23 cellular contexts compared by ENCODE assay signal in genomic region chr16:78744796-78745464, GRCh38.
DNase-seq lines count a peak whose midpoint lies in the region; ATAC-seq, FAIRE-seq and TF ChIP-seq lines count a peak whose summit lies in the region.
"Had no signal": no experiment of that assay in that cellular context is flagged by ENCODE, and none has a peak within 500 bp of the region (broad histone marks: within the 10 kb centered on the region; RNA-seq: fewer than 3 reads in every experiment).

No MANE protein-coding gene starts in this region.

- no peak for TF ChIP-seq POLR2A in sigmoid colon (IDR thresholded peaks at IDR 0.05)

- 49 to 63% methylated on average over 5 of the region's 5 CpGs for WGBS in sigmoid colon, 2 donors

- H3K27me3 Mint-ChIP-seq in CD4-positive, alpha-beta T cell, result no peaks in the 10 kb centered on the region
- no peaks in the 10 kb centered on the region for H3K27me3 Mint-ChIP-seq in naive thymus-derived CD8-positive, alpha-beta T cell
- no peaks in the 10 kb centered on the region for H3K27me3 Mint-ChIP-seq in T-helper 17 cell
- H3K27me3 Mint-ChIP-seq: activated CD8-positive, alpha-beta memory T cell treated with anti-CD3 and anti-CD28 coated beads, Interleukin-2, amount 10 ng/mL, durations not matched to agents 7 days and 5 days; activated naive CD8-positive, alpha-beta T cell treated with anti-CD3 and anti-CD28 coated beads, Interleukin-2, amount 50 U/mL, for 24 hours; stimulated activated naive CD8-positive, alpha-beta T cell treated with anti-CD3 and anti-CD28 coated beads, Interleukin-15, Interleukin-2, amounts not matched to agents 100 ng/mL and 50 ng/mL, for 24 hours had no signal

- H3K4me1 ChIP-seq in left lung (peaks cover 0 to 5% of the 10 kb centered on the region in 2 donors), sigmoid colon (peaks cover 0 to 18% (median 16%) of the 10 kb centered on the region in 4 donors)

- TF ChIP-seq EP300 in sigmoid colon (IDR thresholded peaks at IDR 0.05), result no peak

- H3K9me3 Mint-ChIP-seq in CD4-positive, alpha-beta T cell, result no peaks in the 10 kb centered on the region
- peaks cover 0 to 4% (median 0%) of the 10 kb centered on the region in 9 donors for H3K9me3 Mint-ChIP-seq in naive thymus-derived CD8-positive, alpha-beta T cell
- H3K9me3 Mint-ChIP-seq: activated naive CD8-positive, alpha-beta T cell treated with anti-CD3 and anti-CD28 coated beads, Interleukin-2, amount 50 U/mL, for 24 hours; stimulated activated naive CD8-positive, alpha-beta T cell treated with anti-CD3 and anti-CD28 coated beads, Interleukin-15, Interleukin-2, amounts not matched to agents 100 ng/mL and 50 ng/mL, for 24 hours had no signal

- DNase-seq in CD4-positive, alpha-beta T cell, result no peak
- DNase-seq in bronchial epithelial cell (ENCODE audit: low read depth), result peak; percentile 50
- no peak for DNase-seq in left lung
- no peak for DNase-seq in sigmoid colon
- DNase-seq in naive thymus-derived CD8-positive, alpha-beta T cell, result no peak
- DNase-seq in T-helper 17 cell, result no peak
- DNase-seq in cerebellar nuclear complex (lab: John Stamatoyannopoulos, UW), result no peak
- no peak for DNase-seq in OCI-M1 (lab: John Stamatoyannopoulos, UW)
- DNase-seq: ACHN; activated CD4-positive, CD25-positive, alpha-beta regulatory T cell treated with anti-CD3 and anti-CD28 coated beads, Interleukin-2, amount 50 U/mL, for 72 hours; activated CD8-positive, alpha-beta memory T cell treated with anti-CD3 and anti-CD28 coated beads, Interleukin-2, amount 10 ng/mL, durations not matched to agents 7 days and 5 days; activated naive CD8-positive, alpha-beta T cell treated with anti-CD3 and anti-CD28 coated beads, Interleukin-2, amount 50 U/mL, for 24 hours; DMS53; left ventricle myocardium superior; NCI-H187 treated with DMSO at 0.1 percent for 48 hours; RPMI8226; SK-N-SH; stimulated activated CD4-positive, alpha-beta T cell treated with anti-CD3 and anti-CD28 coated beads, Interleukin-2, amount 100 ng/mL, for 24 hours had no signal

- POLR2A ChIA-PET in CD4-positive, alpha-beta T cell (lab: Charles Lee), result no interaction called here
- POLR2A ChIA-PET in naive thymus-derived CD8-positive, alpha-beta T cell (lab: Charles Lee), result no interaction called here

- intact Hi-C loops in CD4-positive, alpha-beta T cell (cut with DNase I, micrococcal nuclease), result no loop called here
- intact Hi-C loops in left lung (cut with DNase I), result no loop called here
- intact Hi-C loops in sigmoid colon (cut with DNase I), result no loop called here

- peaks cover 45% of the 10 kb centered on the region for H3K4me1 Mint-ChIP-seq in CD4-positive, alpha-beta T cell (ENCODE audit: low read depth)
- peaks cover 15 to 53% (median 46%) of the 10 kb centered on the region in 4 donors for H3K4me1 Mint-ChIP-seq in naive thymus-derived CD8-positive, alpha-beta T cell
- peaks cover 35% of the 10 kb centered on the region for H3K4me1 Mint-ChIP-seq in T-helper 17 cell

- no peaks in the 10 kb centered on the region for H3K27me3 ChIP-seq in CD4-positive, alpha-beta T cell (ENCODE audit: control insufficient read depth, insufficient read depth, low read length)
- no peaks in the 10 kb centered on the region for H3K27me3 ChIP-seq in bronchial epithelial cell (ENCODE audit: control insufficient read depth, insufficient read depth, low read length)
- no peaks in the 10 kb centered on the region for H3K27me3 ChIP-seq in left lung
- H3K27me3 ChIP-seq in sigmoid colon, result no peaks in the 10 kb centered on the region

- no peaks in the 10 kb centered on the region for H3K36me3 ChIP-seq in bronchial epithelial cell (ENCODE audit: control insufficient read depth, insufficient read depth, low read length)
- H3K36me3 ChIP-seq in left lung, result no peaks in the 10 kb centered on the region
- no peaks in the 10 kb centered on the region for H3K36me3 ChIP-seq in sigmoid colon

- H3K36me3 Mint-ChIP-seq in CD4-positive, alpha-beta T cell (ENCODE audit: low read depth), result no peaks in the 10 kb centered on the region
- peaks cover 0 to 6% (median 0%) of the 10 kb centered on the region in 3 donors for H3K36me3 Mint-ChIP-seq in naive thymus-derived CD8-positive, alpha-beta T cell
- no peaks in the 10 kb centered on the region for H3K36me3 Mint-ChIP-seq in T-helper 17 cell (ENCODE audit: low read depth)

- H3K27ac ChIP-seq in CD4-positive, alpha-beta T cell (ENCODE audit: low read depth, low read length), result no peak overlapping the region
- H3K27ac ChIP-seq in left lung, result no peak overlapping the region
- peak overlapping the region; percentile 2 to 44 (median 8) for H3K27ac ChIP-seq in sigmoid colon
- H3K27ac ChIP-seq: parathyroid adenoma had no signal

- H3K9me3 ChIP-seq in CD4-positive, alpha-beta T cell (ENCODE audit: control insufficient read depth, low read length), result no peaks in the 10 kb centered on the region
- no peaks in the 10 kb centered on the region for H3K9me3 ChIP-seq in left lung
- H3K9me3 ChIP-seq in sigmoid colon, result no peaks in the 10 kb centered on the region
- no peaks in the 10 kb centered on the region for H3K9me3 ChIP-seq in T-helper 17 cell (ENCODE audit: control insufficient read depth, low read length, poor library complexity, severe bottlenecking)
- H3K9me3 ChIP-seq: SK-N-SH had no signal

- TF ChIP-seq CTCF in CD4-positive, alpha-beta T cell (IDR thresholded peaks at IDR 0.05), result no peak
- TF ChIP-seq CTCF in bronchial epithelial cell (IDR thresholded peaks at IDR 0.05; ENCODE audit: insufficient read depth, low read length, severe bottlenecking) (no peak), left lung (IDR thresholded peaks at IDR 0.05) (no peak), sigmoid colon (IDR thresholded peaks at IDR 0.05) (no peak)

- H3K4me3 Mint-ChIP-seq in CD4-positive, alpha-beta T cell, result peak overlapping the region; percentile 23
- peak overlapping the region in 1 of 10 donors; percentile 5 for H3K4me3 Mint-ChIP-seq in naive thymus-derived CD8-positive, alpha-beta T cell
- H3K4me3 Mint-ChIP-seq in T-helper 17 cell, result no peak overlapping the region
- H3K4me3 Mint-ChIP-seq: activated CD8-positive, alpha-beta memory T cell treated with anti-CD3 and anti-CD28 coated beads, Interleukin-2, amount 10 ng/mL, durations not matched to agents 7 days and 5 days; activated naive CD8-positive, alpha-beta T cell treated with anti-CD3 and anti-CD28 coated beads, Interleukin-2, amount 50 U/mL, for 24 hours; stimulated activated naive CD8-positive, alpha-beta T cell treated with anti-CD3 and anti-CD28 coated beads, Interleukin-15, Interleukin-2, amounts not matched to agents 100 ng/mL and 50 ng/mL, for 24 hours had no signal

- H3K27ac Mint-ChIP-seq in CD4-positive, alpha-beta T cell, result no peak overlapping the region
- H3K27ac Mint-ChIP-seq in naive thymus-derived CD8-positive, alpha-beta T cell, result peak overlapping the region in 5 of 10 donors; percentile 11 to 65 (median 40)
- no peak overlapping the region for H3K27ac Mint-ChIP-seq in T-helper 17 cell
- H3K27ac Mint-ChIP-seq: activated CD8-positive, alpha-beta memory T cell treated with anti-CD3 and anti-CD28 coated beads, Interleukin-2, amount 10 ng/mL, durations not matched to agents 7 days and 5 days; activated naive CD8-positive, alpha-beta T cell treated with anti-CD3 and anti-CD28 coated beads, Interleukin-2, amount 50 U/mL, for 24 hours; activated T-helper 2 cell treated with anti-CD3 and anti-CD28 coated beads, Interferon-gamma antibody, Interleukin-2, Interleukin-4, amounts not matched to agents 10 μg/mL and 5 μg/mL and 100 μg/mL, durations not matched to agents 14 hours and 24 hours and 36 hours had no signal

- ATAC-seq in CD4-positive, alpha-beta T cell (ENCODE audit: poor library complexity), result no peak
- ATAC-seq in left lung (peak; percentile 25), T-helper 17 cell (no peak)
- no peak for ATAC-seq in naive thymus-derived CD8-positive, alpha-beta T cell
- ATAC-seq: activated CD8-positive, alpha-beta memory T cell treated with anti-CD3 and anti-CD28 coated beads, Interleukin-2, amount 10 ng/mL, durations not matched to agents 7 days and 5 days; activated naive CD8-positive, alpha-beta T cell treated with anti-CD3 and anti-CD28 coated beads, Interleukin-2, amount 50 U/mL, for 24 hours; GM12878 had no signal

- no peak overlapping the region for H3K4me3 ChIP-seq in bronchial epithelial cell (ENCODE audit: low read depth, low read length)
- H3K4me3 ChIP-seq in left lung, result no peak overlapping the region
- no peak overlapping the region for H3K4me3 ChIP-seq in sigmoid colon
- H3K4me3 ChIP-seq: GM12878 had no signal

- FAIRE-seq in bronchial epithelial cell (lab: Jason Lieb, UNC), result no peak
- FAIRE-seq: GM12878, H54 had no signal

- CTCF ChIA-PET in CD4-positive, alpha-beta T cell (lab: Charles Lee), result no interaction called here

Comparison
In these comparisons a context has a peak if more than half of its experiments do, and no peak if none do; other contexts are left out.
1. H3K27ac ChIP-seq: peak in sigmoid colon (4 of 4); none in CD4-positive, alpha-beta T cell (single experiment) and left lung (0 of 2).